1 cellular context compared by ENCODE assay signal in the genomic region with DNA sequence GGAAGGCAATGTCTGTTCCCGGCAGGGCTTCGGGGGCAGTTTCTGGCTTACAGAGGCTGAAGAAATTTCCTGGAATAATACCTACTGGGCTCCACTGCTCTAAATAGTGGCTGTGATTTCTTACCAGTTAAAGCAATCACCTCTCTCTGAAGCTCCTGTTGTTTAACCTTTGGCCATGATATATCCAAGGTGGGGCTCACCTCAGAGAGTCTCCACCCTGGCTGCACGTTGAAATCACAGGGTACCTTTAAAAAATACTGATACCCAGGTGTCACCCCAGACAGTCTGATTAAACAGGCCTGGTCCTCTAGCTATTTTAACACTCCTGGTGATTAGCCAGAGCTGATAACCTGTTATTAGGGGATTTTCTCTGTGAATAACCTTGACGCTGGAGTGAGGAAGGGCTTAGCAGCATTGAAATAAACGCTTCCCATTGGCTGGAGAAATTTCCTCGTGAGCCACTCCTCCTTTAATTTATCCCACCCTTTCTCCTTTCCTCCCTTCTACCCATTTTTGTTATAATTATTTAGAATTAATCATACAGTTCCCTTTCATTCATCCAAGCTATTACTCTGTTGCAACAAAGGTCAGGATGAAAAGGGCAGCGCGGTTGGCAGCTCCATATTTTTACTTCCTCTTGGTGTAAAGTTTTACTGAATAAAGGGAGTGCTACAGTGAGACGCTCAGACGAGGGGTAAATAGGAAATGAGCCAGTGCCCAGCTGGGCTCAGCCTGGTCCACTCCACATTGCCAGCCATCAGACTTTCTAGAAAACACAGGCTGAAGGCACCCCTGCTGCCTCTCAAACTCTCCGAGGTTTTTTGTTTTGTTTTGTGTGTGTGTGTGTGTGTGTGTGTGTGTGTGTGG.
TF ChIP-seq lines count a peak whose summit lies in the region.

No MANE protein-coding gene starts in this region.

TF ChIP-seq in K562, 482 proteins besides CTCF, POLR2A, EP300 and RAD21:
- TF ChIP-seq, protein P1, sequence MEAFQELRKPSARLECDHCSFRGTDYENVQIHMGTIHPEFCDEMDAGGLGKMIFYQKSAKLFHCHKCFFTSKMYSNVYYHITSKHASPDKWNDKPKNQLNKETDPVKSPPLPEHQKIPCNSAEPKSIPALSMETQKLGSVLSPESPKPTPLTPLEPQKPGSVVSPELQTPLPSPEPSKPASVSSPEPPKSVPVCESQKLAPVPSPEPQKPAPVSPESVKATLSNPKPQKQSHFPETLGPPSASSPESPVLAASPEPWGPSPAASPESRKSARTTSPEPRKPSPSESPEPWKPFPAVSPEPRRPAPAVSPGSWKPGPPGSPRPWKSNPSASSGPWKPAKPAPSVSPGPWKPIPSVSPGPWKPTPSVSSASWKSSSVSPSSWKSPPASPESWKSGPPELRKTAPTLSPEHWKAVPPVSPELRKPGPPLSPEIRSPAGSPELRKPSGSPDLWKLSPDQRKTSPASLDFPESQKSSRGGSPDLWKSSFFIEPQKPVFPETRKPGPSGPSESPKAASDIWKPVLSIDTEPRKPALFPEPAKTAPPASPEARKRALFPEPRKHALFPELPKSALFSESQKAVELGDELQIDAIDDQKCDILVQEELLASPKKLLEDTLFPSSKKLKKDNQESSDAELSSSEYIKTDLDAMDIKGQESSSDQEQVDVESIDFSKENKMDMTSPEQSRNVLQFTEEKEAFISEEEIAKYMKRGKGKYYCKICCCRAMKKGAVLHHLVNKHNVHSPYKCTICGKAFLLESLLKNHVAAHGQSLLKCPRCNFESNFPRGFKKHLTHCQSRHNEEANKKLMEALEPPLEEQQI (IDR thresholded peaks at IDR 0.05): no peak
- no peak for TF ChIP-seq FOXJ3 (CRISPR knock-in tag; IDR thresholded peaks at IDR 0.05)
- TF ChIP-seq KLF6 (CRISPR knock-in tag; IDR thresholded peaks at IDR 0.05; ENCODE audit: borderline replicate concordance): no peak
- no peak for TF ChIP-seq TGIF2 (CRISPR knock-in tag; IDR thresholded peaks at IDR 0.05)
- no peak for TF ChIP-seq MAFK (IDR thresholded peaks at IDR 0.05; ENCODE audit: low read length)
- TF ChIP-seq SRF (CRISPR knock-in tag; IDR thresholded peaks at IDR 0.05): no peak
- TF ChIP-seq, protein P2, sequence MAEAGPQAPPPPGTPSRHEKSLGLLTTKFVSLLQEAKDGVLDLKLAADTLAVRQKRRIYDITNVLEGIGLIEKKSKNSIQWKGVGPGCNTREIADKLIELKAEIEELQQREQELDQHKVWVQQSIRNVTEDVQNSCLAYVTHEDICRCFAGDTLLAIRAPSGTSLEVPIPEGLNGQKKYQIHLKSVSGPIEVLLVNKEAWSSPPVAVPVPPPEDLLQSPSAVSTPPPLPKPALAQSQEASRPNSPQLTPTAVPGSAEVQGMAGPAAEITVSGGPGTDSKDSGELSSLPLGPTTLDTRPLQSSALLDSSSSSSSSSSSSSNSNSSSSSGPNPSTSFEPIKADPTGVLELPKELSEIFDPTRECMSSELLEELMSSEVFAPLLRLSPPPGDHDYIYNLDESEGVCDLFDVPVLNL (CRISPR knock-in tag; IDR thresholded peaks at IDR 0.05; ENCODE audit: low read depth): no peak
- no peak for TF ChIP-seq STAG1 (CRISPR knock-in tag; IDR thresholded peaks at IDR 0.05; ENCODE audit: borderline replicate concordance)
- TF ChIP-seq, protein P3, sequence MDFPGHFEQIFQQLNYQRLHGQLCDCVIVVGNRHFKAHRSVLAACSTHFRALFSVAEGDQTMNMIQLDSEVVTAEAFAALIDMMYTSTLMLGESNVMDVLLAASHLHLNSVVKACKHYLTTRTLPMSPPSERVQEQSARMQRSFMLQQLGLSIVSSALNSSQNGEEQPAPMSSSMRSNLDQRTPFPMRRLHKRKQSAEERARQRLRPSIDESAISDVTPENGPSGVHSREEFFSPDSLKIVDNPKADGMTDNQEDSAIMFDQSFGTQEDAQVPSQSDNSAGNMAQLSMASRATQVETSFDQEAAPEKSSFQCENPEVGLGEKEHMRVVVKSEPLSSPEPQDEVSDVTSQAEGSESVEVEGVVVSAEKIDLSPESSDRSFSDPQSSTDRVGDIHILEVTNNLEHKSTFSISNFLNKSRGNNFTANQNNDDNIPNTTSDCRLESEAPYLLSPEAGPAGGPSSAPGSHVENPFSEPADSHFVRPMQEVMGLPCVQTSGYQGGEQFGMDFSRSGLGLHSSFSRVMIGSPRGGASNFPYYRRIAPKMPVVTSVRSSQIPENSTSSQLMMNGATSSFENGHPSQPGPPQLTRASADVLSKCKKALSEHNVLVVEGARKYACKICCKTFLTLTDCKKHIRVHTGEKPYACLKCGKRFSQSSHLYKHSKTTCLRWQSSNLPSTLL (IDR thresholded peaks at IDR 0.05): no peak
- TF ChIP-seq POLR2G (IDR thresholded peaks at IDR 0.05; ENCODE audit: low read depth, low read length): no peak
- TF ChIP-seq SRSF1 (IDR thresholded peaks at IDR 0.05; ENCODE audit: low read depth, low read length): no peak
- TF ChIP-seq TBL1XR1 (IDR thresholded peaks at IDR 0.05; ENCODE audit: low read length in 2 of 2): no peak
- no peak for TF ChIP-seq NCOA2 (IDR thresholded peaks at IDR 0.05; ENCODE audit: partially characterized antibody in 2 of 2)
- TF ChIP-seq TAF1 (IDR thresholded peaks at IDR 0.05; ENCODE audit: control insufficient read depth, extremely low read depth, insufficient read depth, low read length, severe bottlenecking): no peak
- TF ChIP-seq, protein P4, sequence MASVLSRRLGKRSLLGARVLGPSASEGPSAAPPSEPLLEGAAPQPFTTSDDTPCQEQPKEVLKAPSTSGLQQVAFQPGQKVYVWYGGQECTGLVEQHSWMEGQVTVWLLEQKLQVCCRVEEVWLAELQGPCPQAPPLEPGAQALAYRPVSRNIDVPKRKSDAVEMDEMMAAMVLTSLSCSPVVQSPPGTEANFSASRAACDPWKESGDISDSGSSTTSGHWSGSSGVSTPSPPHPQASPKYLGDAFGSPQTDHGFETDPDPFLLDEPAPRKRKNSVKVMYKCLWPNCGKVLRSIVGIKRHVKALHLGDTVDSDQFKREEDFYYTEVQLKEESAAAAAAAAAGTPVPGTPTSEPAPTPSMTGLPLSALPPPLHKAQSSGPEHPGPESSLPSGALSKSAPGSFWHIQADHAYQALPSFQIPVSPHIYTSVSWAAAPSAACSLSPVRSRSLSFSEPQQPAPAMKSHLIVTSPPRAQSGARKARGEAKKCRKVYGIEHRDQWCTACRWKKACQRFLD (CRISPR knock-in tag; IDR thresholded peaks at IDR 0.05): no peak
- no peak for TF ChIP-seq RBM17 (IDR thresholded peaks at IDR 0.05; ENCODE audit: borderline replicate concordance, low read depth, low read length)
- no peak for TF ChIP-seq RBM14 (IDR thresholded peaks at IDR 0.05; ENCODE audit: borderline replicate concordance, insufficient read depth, low read depth, low read length)
- no peak for TF ChIP-seq ZC3H11A (IDR thresholded peaks at IDR 0.05; ENCODE audit: low read depth, low read length)
- TF ChIP-seq MTA2 (IDR thresholded peaks at IDR 0.05; ENCODE audit: low read depth): no peak
